Comparison of ENCODE assay signal across 1 cellular context in genomic region chr22:40244586-40244985, GRCh38.
TF ChIP-seq lines count a peak whose summit lies in the region.

No MANE protein-coding gene starts in this region.

TF ChIP-seq in WTC11, 78 proteins besides CTCF, POLR2A, EP300 and RAD21 (continued from another document):
- TF ChIP-seq AR (CRISPR knock-in tag; IDR thresholded peaks at IDR 0.05) = no peak
- TF ChIP-seq, protein P1, sequence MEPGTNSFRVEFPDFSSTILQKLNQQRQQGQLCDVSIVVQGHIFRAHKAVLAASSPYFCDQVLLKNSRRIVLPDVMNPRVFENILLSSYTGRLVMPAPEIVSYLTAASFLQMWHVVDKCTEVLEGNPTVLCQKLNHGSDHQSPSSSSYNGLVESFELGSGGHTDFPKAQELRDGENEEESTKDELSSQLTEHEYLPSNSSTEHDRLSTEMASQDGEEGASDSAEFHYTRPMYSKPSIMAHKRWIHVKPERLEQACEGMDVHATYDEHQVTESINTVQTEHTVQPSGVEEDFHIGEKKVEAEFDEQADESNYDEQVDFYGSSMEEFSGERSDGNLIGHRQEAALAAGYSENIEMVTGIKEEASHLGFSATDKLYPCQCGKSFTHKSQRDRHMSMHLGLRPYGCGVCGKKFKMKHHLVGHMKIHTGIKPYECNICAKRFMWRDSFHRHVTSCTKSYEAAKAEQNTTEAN (CRISPR knock-in tag; IDR thresholded peaks at IDR 0.05) = no peak
- TF ChIP-seq ZSCAN18 (CRISPR knock-in tag; IDR thresholded peaks at IDR 0.05) = no peak
- TF ChIP-seq, protein P2, sequence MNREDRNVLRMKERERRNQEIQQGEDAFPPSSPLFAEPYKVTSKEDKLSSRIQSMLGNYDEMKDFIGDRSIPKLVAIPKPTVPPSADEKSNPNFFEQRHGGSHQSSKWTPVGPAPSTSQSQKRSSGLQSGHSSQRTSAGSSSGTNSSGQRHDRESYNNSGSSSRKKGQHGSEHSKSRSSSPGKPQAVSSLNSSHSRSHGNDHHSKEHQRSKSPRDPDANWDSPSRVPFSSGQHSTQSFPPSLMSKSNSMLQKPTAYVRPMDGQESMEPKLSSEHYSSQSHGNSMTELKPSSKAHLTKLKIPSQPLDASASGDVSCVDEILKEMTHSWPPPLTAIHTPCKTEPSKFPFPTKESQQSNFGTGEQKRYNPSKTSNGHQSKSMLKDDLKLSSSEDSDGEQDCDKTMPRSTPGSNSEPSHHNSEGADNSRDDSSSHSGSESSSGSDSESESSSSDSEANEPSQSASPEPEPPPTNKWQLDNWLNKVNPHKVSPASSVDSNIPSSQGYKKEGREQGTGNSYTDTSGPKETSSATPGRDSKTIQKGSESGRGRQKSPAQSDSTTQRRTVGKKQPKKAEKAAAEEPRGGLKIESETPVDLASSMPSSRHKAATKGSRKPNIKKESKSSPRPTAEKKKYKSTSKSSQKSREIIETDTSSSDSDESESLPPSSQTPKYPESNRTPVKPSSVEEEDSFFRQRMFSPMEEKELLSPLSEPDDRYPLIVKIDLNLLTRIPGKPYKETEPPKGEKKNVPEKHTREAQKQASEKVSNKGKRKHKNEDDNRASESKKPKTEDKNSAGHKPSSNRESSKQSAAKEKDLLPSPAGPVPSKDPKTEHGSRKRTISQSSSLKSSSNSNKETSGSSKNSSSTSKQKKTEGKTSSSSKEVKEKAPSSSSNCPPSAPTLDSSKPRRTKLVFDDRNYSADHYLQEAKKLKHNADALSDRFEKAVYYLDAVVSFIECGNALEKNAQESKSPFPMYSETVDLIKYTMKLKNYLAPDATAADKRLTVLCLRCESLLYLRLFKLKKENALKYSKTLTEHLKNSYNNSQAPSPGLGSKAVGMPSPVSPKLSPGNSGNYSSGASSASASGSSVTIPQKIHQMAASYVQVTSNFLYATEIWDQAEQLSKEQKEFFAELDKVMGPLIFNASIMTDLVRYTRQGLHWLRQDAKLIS (CRISPR knock-in tag; IDR thresholded peaks at IDR 0.05; ENCODE audit: borderline replicate concordance) = no peak
- no peak for TF ChIP-seq ZNF138 (CRISPR knock-in tag; conservative IDR thresholded peaks at IDR 0.05)
- TF ChIP-seq ZNF263 (CRISPR knock-in tag; IDR thresholded peaks at IDR 0.05; ENCODE audit: low read depth) = no peak
- TF ChIP-seq FOXK1 (CRISPR knock-in tag; IDR thresholded peaks at IDR 0.05) = no peak
- no peak for TF ChIP-seq RELA (CRISPR knock-in tag; IDR thresholded peaks at IDR 0.05; ENCODE audit: borderline replicate concordance)
- no peak for TF ChIP-seq ZNF512 (CRISPR knock-in tag; IDR thresholded peaks at IDR 0.05; ENCODE audit: borderline replicate concordance)
- no peak for TF ChIP-seq SP1 (CRISPR knock-in tag; conservative IDR thresholded peaks at IDR 0.05)
- no peak for TF ChIP-seq E2F5 (CRISPR knock-in tag; IDR thresholded peaks at IDR 0.05)
- no peak for TF ChIP-seq NR2C2 (CRISPR knock-in tag; IDR thresholded peaks at IDR 0.05)
- TF ChIP-seq, protein P3, sequence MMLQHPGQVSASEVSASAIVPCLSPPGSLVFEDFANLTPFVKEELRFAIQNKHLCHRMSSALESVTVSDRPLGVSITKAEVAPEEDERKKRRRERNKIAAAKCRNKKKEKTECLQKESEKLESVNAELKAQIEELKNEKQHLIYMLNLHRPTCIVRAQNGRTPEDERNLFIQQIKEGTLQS (CRISPR knock-in tag; conservative IDR thresholded peaks at IDR 0.05) = no peak
- TF ChIP-seq ARID4B (CRISPR knock-in tag; IDR thresholded peaks at IDR 0.05; ENCODE audit: borderline replicate concordance) = no peak
TF ChIP-seq in WTC11: peak in this region for 0.
